Comparison of ENCODE assay signal across 1 cellular context in the genomic region with DNA sequence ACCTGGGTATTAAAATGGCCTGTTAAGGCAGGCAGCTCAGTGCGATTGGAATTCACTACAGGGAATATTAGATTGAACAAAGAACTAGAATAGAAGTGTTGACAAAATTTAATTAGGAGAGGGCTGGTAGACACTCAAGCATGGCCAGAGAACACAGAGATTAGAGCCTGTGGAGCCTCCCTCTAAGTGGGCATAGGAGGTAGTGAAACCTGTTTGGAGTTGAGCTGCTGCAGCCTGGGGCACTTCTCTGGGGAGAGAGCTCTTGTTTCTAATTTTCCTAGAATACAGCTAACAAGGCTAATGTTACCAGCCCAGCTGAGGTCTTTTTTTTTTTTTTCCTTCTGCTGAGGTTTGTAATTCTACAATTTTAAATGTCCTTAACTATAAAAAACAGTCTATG.
TF ChIP-seq lines count a peak whose summit lies in the region.

No MANE protein-coding gene starts in this region.

TF ChIP-seq in GM23338, 12 proteins besides CTCF, POLR2A, EP300 and RAD21 (continued from another document):
- TF ChIP-seq, protein P1, sequence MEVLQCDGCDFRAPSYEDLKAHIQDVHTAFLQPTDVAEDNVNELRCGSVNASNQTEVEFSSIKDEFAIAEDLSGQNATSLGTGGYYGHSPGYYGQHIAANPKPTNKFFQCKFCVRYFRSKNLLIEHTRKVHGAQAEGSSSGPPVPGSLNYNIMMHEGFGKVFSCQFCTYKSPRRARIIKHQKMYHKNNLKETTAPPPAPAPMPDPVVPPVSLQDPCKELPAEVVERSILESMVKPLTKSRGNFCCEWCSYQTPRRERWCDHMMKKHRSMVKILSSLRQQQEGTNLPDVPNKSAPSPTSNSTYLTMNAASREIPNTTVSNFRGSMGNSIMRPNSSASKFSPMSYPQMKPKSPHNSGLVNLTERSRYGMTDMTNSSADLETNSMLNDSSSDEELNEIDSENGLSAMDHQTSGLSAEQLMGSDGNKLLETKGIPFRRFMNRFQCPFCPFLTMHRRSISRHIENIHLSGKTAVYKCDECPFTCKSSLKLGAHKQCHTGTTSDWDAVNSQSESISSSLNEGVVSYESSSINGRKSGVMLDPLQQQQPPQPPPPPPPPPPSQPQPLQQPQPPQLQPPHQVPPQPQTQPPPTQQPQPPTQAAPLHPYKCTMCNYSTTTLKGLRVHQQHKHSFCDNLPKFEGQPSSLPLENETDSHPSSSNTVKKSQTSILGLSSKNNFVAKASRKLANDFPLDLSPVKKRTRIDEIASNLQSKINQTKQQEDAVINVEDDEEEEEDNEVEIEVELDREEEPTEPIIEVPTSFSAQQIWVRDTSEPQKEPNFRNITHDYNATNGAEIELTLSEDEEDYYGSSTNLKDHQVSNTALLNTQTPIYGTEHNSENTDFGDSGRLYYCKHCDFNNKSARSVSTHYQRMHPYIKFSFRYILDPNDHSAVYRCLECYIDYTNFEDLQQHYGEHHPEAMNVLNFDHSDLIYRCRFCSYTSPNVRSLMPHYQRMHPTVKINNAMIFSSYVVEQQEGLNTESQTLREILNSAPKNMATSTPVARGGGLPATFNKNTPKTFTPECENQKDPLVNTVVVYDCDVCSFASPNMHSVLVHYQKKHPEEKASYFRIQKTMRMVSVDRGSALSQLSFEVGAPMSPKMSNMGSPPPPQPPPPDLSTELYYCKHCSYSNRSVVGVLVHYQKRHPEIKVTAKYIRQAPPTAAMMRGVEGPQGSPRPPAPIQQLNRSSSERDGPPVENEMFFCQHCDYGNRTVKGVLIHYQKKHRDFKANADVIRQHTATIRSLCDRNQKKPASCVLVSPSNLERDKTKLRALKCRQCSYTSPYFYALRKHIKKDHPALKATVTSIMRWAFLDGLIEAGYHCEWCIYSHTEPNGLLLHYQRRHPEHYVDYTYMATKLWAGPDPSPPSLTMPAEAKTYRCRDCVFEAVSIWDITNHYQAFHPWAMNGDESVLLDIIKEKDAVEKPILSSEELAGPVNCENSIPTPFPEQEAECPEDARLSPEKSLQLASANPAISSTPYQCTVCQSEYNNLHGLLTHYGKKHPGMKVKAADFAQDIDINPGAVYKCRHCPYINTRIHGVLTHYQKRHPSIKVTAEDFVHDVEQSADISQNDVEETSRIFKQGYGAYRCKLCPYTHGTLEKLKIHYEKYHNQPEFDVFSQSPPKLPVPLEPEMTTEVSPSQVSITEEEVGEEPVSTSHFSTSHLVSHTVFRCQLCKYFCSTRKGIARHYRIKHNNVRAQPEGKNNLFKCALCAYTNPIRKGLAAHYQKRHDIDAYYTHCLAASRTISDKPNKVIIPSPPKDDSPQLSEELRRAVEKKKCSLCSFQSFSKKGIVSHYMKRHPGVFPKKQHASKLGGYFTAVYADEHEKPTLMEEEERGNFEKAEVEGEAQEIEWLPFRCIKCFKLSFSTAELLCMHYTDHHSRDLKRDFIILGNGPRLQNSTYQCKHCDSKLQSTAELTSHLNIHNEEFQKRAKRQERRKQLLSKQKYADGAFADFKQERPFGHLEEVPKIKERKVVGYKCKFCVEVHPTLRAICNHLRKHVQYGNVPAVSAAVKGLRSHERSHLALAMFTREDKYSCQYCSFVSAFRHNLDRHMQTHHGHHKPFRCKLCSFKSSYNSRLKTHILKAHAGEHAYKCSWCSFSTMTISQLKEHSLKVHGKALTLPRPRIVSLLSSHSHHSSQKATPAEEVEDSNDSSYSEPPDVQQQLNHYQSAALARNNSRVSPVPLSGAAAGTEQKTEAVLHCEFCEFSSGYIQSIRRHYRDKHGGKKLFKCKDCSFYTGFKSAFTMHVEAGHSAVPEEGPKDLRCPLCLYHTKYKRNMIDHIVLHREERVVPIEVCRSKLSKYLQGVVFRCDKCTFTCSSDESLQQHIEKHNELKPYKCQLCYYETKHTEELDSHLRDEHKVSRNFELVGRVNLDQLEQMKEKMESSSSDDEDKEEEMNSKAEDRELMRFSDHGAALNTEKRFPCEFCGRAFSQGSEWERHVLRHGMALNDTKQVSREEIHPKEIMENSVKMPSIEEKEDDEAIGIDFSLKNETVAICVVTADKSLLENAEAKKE (CRISPR knock-in tag; IDR thresholded peaks at IDR 0.05), result no peak
- TF ChIP-seq STAT1 (IDR thresholded peaks at IDR 0.05; ENCODE audit: unreplicated experiment) (no peak), CREB1 (CRISPR knock-in tag; IDR thresholded peaks at IDR 0.05; ENCODE audit: low read depth) (no peak), EZH2 (IDR thresholded peaks at IDR 0.05; ENCODE audit: low read depth, unreplicated experiment) (no peak)
- TF ChIP-seq, protein P2, sequence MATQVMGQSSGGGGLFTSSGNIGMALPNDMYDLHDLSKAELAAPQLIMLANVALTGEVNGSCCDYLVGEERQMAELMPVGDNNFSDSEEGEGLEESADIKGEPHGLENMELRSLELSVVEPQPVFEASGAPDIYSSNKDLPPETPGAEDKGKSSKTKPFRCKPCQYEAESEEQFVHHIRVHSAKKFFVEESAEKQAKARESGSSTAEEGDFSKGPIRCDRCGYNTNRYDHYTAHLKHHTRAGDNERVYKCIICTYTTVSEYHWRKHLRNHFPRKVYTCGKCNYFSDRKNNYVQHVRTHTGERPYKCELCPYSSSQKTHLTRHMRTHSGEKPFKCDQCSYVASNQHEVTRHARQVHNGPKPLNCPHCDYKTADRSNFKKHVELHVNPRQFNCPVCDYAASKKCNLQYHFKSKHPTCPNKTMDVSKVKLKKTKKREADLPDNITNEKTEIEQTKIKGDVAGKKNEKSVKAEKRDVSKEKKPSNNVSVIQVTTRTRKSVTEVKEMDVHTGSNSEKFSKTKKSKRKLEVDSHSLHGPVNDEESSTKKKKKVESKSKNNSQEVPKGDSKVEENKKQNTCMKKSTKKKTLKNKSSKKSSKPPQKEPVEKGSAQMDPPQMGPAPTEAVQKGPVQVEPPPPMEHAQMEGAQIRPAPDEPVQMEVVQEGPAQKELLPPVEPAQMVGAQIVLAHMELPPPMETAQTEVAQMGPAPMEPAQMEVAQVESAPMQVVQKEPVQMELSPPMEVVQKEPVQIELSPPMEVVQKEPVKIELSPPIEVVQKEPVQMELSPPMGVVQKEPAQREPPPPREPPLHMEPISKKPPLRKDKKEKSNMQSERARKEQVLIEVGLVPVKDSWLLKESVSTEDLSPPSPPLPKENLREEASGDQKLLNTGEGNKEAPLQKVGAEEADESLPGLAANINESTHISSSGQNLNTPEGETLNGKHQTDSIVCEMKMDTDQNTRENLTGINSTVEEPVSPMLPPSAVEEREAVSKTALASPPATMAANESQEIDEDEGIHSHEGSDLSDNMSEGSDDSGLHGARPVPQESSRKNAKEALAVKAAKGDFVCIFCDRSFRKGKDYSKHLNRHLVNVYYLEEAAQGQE (IDR thresholded peaks at IDR 0.05; ENCODE audit: unreplicated experiment), result no peak
